1 cellular context compared by ENCODE assay signal in genomic region chr14:105388976-105389375, GRCh38.
TF ChIP-seq lines count a peak whose summit lies in the region.

No MANE protein-coding gene starts in this region.

TF ChIP-seq in GM23338, 12 proteins besides CTCF, POLR2A, EP300 and RAD21:
- TF ChIP-seq CREB1 (CRISPR knock-in tag; IDR thresholded peaks at IDR 0.05; ENCODE audit: low read depth) (no peak), JUNB (IDR thresholded peaks at IDR 0.05; ENCODE audit: unreplicated experiment) (no peak), POLR2AphosphoS5 (IDR thresholded peaks at IDR 0.05; ENCODE audit: low read depth) (no peak), ZNF114 (CRISPR knock-in tag; IDR thresholded peaks at IDR 0.05) (no peak), ETS1 (IDR thresholded peaks at IDR 0.05) (no peak), ZNF331 (CRISPR knock-in tag; IDR thresholded peaks at IDR 0.05; ENCODE audit: low read depth) (no peak), STAT1 (IDR thresholded peaks at IDR 0.05; ENCODE audit: unreplicated experiment) (no peak), NANOG (IDR thresholded peaks at IDR 0.05; ENCODE audit: borderline replicate concordance) (no peak), ZNF462 (CRISPR knock-in tag; IDR thresholded peaks at IDR 0.05) (no peak), REST (IDR thresholded peaks at IDR 0.05; ENCODE audit: unreplicated experiment) (no peak), EZH2 (IDR thresholded peaks at IDR 0.05; ENCODE audit: low read depth, unreplicated experiment) (no peak), EZH2phosphoT487 (IDR thresholded peaks at IDR 0.05; ENCODE audit: unreplicated experiment) (no peak)
